In genomic region chr13:110010433-110011135, GRCh38 we compare ENCODE assay signal across 20 cellular contexts.
DNase-seq lines count a peak whose midpoint lies in the region; ATAC-seq and TF ChIP-seq lines count a peak whose summit lies in the region.
"Had no signal": no experiment of that assay in that cellular context is flagged by ENCODE, and none has a peak within 500 bp of the region (broad histone marks: within the 10 kb centered on the region; RNA-seq: fewer than 3 reads in every experiment).

No MANE protein-coding gene starts in this region.

- H3K9ac ChIP-seq in GM23248, result no peak overlapping the region

- no peaks in the 10 kb centered on the region for H4K20me1 ChIP-seq in GM23248 (ENCODE audit: insufficient read depth)

- no peak for TF ChIP-seq POLR2A in breast epithelium (IDR thresholded peaks at IDR 0.05)

- POLR2A ChIA-PET in MCF 10A (lab: Yijun Ruan, JAX), result interaction anchor here (1.2 to 1.6 kb wide), 5 partner anchors 9 to 221 kb away, joined by 3 to 9 read pairs (median 5); no protein-coding TSS in a partner anchor

- no peak overlapping the region for H3K4me2 ChIP-seq in GM23248 (ENCODE audit: unreplicated experiment)

- H3K27ac ChIP-seq in breast epithelium, result no peak overlapping the region
- H3K27ac ChIP-seq in RWPE2 (ENCODE audit: poor library complexity, severe bottlenecking), result peak overlapping the region; percentile 99
- H3K27ac ChIP-seq in GM23248, result no peak overlapping the region
- H3K27ac ChIP-seq: right lobe of liver, upper lobe of right lung had no signal

- H3K9me2 ChIP-seq in GM23248 (ENCODE audit: insufficient read depth), result no peaks in the 10 kb centered on the region

- TF ChIP-seq CTCF in MCF 10A (IDR thresholded peaks at IDR 0.05; ENCODE audit: unreplicated experiment) (no peak), breast epithelium (IDR thresholded peaks at IDR 0.05) (no peak), RWPE2 (IDR thresholded peaks at IDR 0.05; ENCODE audit: poor library complexity, severe bottlenecking) (no peak), fibroblast of pulmonary artery (IDR thresholded peaks at IDR 0.05; ENCODE audit: low read length, missing control alignments) (no peak)

- 82 to 86% methylated on average over 5 of the region's 5 CpGs for WGBS in GM23248 (ENCODE audit: low coverage in 1 of 2, low lambda C conversion rate in 2 of 2, missing lambda C conversion rate in 2 of 2), 2 experiments

- CTCF ChIA-PET in MCF 10A (lab: Yijun Ruan, JAX), result interaction anchor here (1.1 kb wide), 1 partner anchor 221 kb away, joined by 3 read pairs; no protein-coding TSS in a partner anchor

- H3K36me3 ChIP-seq in breast epithelium, result no peaks in the 10 kb centered on the region
- H3K36me3 ChIP-seq in RWPE2 (ENCODE audit: low read depth), result no peaks in the 10 kb centered on the region
- H3K36me3 ChIP-seq in GM23248 (ENCODE audit: low read depth), result no peaks in the 10 kb centered on the region
- H3K36me3 ChIP-seq: right lobe of liver, upper lobe of right lung had no signal

- H3K27ac Mint-ChIP-seq in MCF 10A (ENCODE audit: low read depth, unreplicated experiment), result peak overlapping the region; percentile 92
- H3K27ac Mint-ChIP-seq: activated naive CD8-positive, alpha-beta T cell treated with anti-CD3 and anti-CD28 coated beads, Interleukin-2, amount 50 U/mL, for 24 hours; activated T-cell treated with anti-CD3 and anti-CD28 coated beads, Interleukin-2, amount 50 U/mL, for 24 hours; nephron progenitor cell; T-helper 2 cell treated with Interferon-gamma antibody and Interleukin-4, amounts not matched to agents 5 μg/mL and 100 μg/mL, for 36 hours had no signal

- H2AFZ ChIP-seq in GM23248, result no peak overlapping the region

- H3F3A ChIP-seq in GM23248 (ENCODE audit: insufficient read depth), result peaks cover 28% of the 10 kb centered on the region

- H3K4me3 Mint-ChIP-seq in MCF 10A (ENCODE audit: unreplicated experiment), result no peak overlapping the region
- H3K4me3 Mint-ChIP-seq: activated naive CD8-positive, alpha-beta T cell treated with anti-CD3 and anti-CD28 coated beads, Interleukin-2, amount 50 U/mL, for 24 hours; activated T-cell treated with anti-CD3 and anti-CD28 coated beads, Interleukin-2, amount 50 U/mL, for 24 hours; nephron progenitor cell; T-helper 2 cell treated with Interferon-gamma antibody and Interleukin-4, amounts not matched to agents 5 μg/mL and 100 μg/mL, for 36 hours had no signal

- no peaks in the 10 kb centered on the region for H3K27me3 ChIP-seq in breast epithelium
- H3K27me3 ChIP-seq in RWPE2 (ENCODE audit: insufficient read depth, poor library complexity, severe bottlenecking), result no peaks in the 10 kb centered on the region
- no peaks in the 10 kb centered on the region for H3K27me3 ChIP-seq in GM23248 (replicated peaks; ENCODE audit: insufficient read depth)
- H3K27me3 ChIP-seq: right lobe of liver, upper lobe of right lung had no signal

- no peaks in the 10 kb centered on the region for H3K79me2 ChIP-seq in GM23248 (ENCODE audit: insufficient read depth)

- ATAC-seq in RWPE2 (ENCODE audit: low read depth) (no peak), GM18858 (IDR thresholded peaks at IDR 0.05; ENCODE audit: unreplicated experiment) (no peak)
- ATAC-seq: activated naive CD8-positive, alpha-beta T cell treated with anti-CD3 and anti-CD28 coated beads, Interleukin-2, amount 50 U/mL, for 24 hours; right lobe of liver; upper lobe of right lung had no signal

- DNase-seq in MCF 10A (ENCODE audit: unreplicated experiment) (no peak), breast epithelium (ENCODE audit: low spot score in 2 of 2) (no peak), RWPE2 (ENCODE audit: low spot score) (no peak), fibroblast of pulmonary artery (ENCODE audit: low read depth) (peak; percentile 37), GM23248 (no peak), NCI-H2081 (lab: John Stamatoyannopoulos, UW) (no peak), epidermal melanocyte (ENCODE audit: insufficient read length, low spot score) (no peak)
- DNase-seq: activated CD4-positive, alpha-beta T cell treated with anti-CD3 and anti-CD28 coated beads for 48 hours; activated naive CD8-positive, alpha-beta T cell treated with anti-CD3 and anti-CD28 coated beads, Interleukin-2, amount 50 U/mL, for 24 hours; activated T-cell treated with anti-CD3 and anti-CD28 coated beads, Interleukin-2, amount 50 U/mL, for 24 hours; cortex of kidney; hypothalamus; NCI-H1105 treated with DMSO at 0.1 percent for 48 hours; nephron progenitor cell; right lobe of liver; stimulated activated CD4-positive, alpha-beta T cell treated with anti-CD3 and anti-CD28 coated beads, Interleukin-4, amount 100 ng/mL, for 1 hour; upper lobe of right lung had no signal

- H3K4me3 ChIP-seq in breast epithelium (no peak overlapping the region), RWPE2 (ENCODE audit: severe bottlenecking) (no peak overlapping the region), fibroblast of pulmonary artery (replicated peaks; ENCODE audit: low read depth, low read length) (no peak overlapping the region), GM23248 (no peak overlapping the region)
- H3K4me3 ChIP-seq: lung, right lobe of liver, upper lobe of right lung had no signal

- no peaks in the 10 kb centered on the region for H3K9me3 Mint-ChIP-seq in MCF 10A (ENCODE audit: unreplicated experiment)
- H3K9me3 Mint-ChIP-seq: activated naive CD8-positive, alpha-beta T cell treated with anti-CD3 and anti-CD28 coated beads, Interleukin-2, amount 50 U/mL, for 24 hours; activated T-cell treated with anti-CD3 and anti-CD28 coated beads, Interleukin-2, amount 50 U/mL, for 24 hours; nephron progenitor cell; T-helper 2 cell treated with Interferon-gamma antibody and Interleukin-4, amounts not matched to agents 5 μg/mL and 100 μg/mL, for 36 hours had no signal

- H3K36me3 Mint-ChIP-seq in MCF 10A (ENCODE audit: insufficient read depth, unreplicated experiment), result no peaks in the 10 kb centered on the region

- H3K4me1 Mint-ChIP-seq in MCF 10A (ENCODE audit: insufficient read depth, unreplicated experiment), result peaks cover 49% of the 10 kb centered on the region
- H3K4me1 Mint-ChIP-seq: activated naive CD8-positive, alpha-beta T cell treated with anti-CD3 and anti-CD28 coated beads, Interleukin-2, amount 50 U/mL, for 24 hours had no signal

- H3K4me1 ChIP-seq in breast epithelium, result no peaks in the 10 kb centered on the region
- H3K4me1 ChIP-seq in RWPE2 (ENCODE audit: insufficient read depth, poor library complexity, severe bottlenecking), result peaks cover 58% of the 10 kb centered on the region
- H3K4me1 ChIP-seq in GM23248 (ENCODE audit: insufficient read depth), result peaks cover 50% of the 10 kb centered on the region
- H3K4me1 ChIP-seq: upper lobe of right lung had no signal

- BruUV-seq in MCF 10A (replicated peaks; lab: Mats Ljungman, UMichigan), result no TSS peak

- in situ Hi-C loops in GM23248 (cut with MboI), result no loop called here

- H3K9me3 ChIP-seq in breast epithelium (no peaks in the 10 kb centered on the region), RWPE2 (ENCODE audit: severe bottlenecking) (no peaks in the 10 kb centered on the region), GM23248 (ENCODE audit: low read depth) (no peaks in the 10 kb centered on the region)
- H3K9me3 ChIP-seq: right lobe of liver, upper lobe of right lung had no signal

- no peaks in the 10 kb centered on the region for H3K27me3 Mint-ChIP-seq in MCF 10A (ENCODE audit: insufficient read depth, unreplicated experiment)
- H3K27me3 Mint-ChIP-seq: activated naive CD8-positive, alpha-beta T cell treated with anti-CD3 and anti-CD28 coated beads, Interleukin-2, amount 50 U/mL, for 24 hours; activated T-cell treated with anti-CD3 and anti-CD28 coated beads, Interleukin-2, amount 50 U/mL, for 24 hours had no signal

- intact Hi-C loops in MCF 10A (cut with micrococcal nuclease) (loop anchor here (10.0 kb wide), 1 partner anchor 736 kb away; no protein-coding TSS in a partner anchor), breast epithelium (cut with DNase I; ENCODE audit: low total_unique reads) (no loop called here)
